Comparison of ENCODE assay signal across 10 cellular contexts in genomic region chr12:63814146-63814774, GRCh38. TPM values are rescaled to one million over a fixed set of nuclear protein-coding genes. Genes with fewer than 3 reads are reported as not detected.
DNase-seq lines count a peak whose midpoint lies in the region; ATAC-seq and TF ChIP-seq lines count a peak whose summit lies in the region.
"Had no signal": no experiment of that assay in that cellular context is flagged by ENCODE, and none has a peak within 500 bp of the region (broad histone marks: within the 10 kb centered on the region; RNA-seq: fewer than 3 reads in every experiment).

No MANE protein-coding gene starts in this region.

- H3K27ac ChIP-seq in MM.1S (ENCODE audit: low read length): peak overlapping the region; percentile 63

- H3K9me3 ChIP-seq in MM.1S (replicated peaks; ENCODE audit: insufficient read depth, low read length): no peaks in the 10 kb centered on the region

- TF ChIP-seq CTCF in MM.1S (IDR thresholded peaks at IDR 0.05; ENCODE audit: low read length): no peak

- H3K79me2 ChIP-seq in MM.1S (ENCODE audit: low read length): no peaks in the 10 kb centered on the region

- no peaks in the 10 kb centered on the region for H4K20me1 ChIP-seq in MM.1S (ENCODE audit: insufficient read depth, low read length)

- peak overlapping the region; percentile 57 for H3K4me2 ChIP-seq in MM.1S (ENCODE audit: low read depth, low read length)

- H3K36me3 Mint-ChIP-seq in activated CD8-positive, alpha-beta memory T cell treated with anti-CD3 and anti-CD28 coated beads, Interleukin-2, amount 10 ng/mL, durations not matched to agents 7 days and 5 days: peaks cover 9% of the 10 kb centered on the region

- DNase-seq in activated CD8-positive, alpha-beta memory T cell treated with anti-CD3 and anti-CD28 coated beads, Interleukin-2, amount 10 ng/mL, durations not matched to agents 7 days and 5 days: no peak
- no peak for DNase-seq in activated CD8-positive, alpha-beta memory T cell treated with anti-CD3 and anti-CD28 coated beads, Interleukin-2, amount 50 U/mL, for 4 hours
- DNase-seq in MM.1S (no peak), islet precursor cell (no peak)
- DNase-seq in stimulated activated naive CD8-positive, alpha-beta T cell treated with anti-CD3 and anti-CD28 coated beads, Interleukin-15, amount 100 ng/mL, for 72 hours: no peak
- DNase-seq in stimulated activated CD4-positive, alpha-beta T cell treated with anti-CD3 and anti-CD28 coated beads, Interleukin-4, amount 100 ng/mL, for 1 hour: no peak
- DNase-seq in activated CD4-positive, alpha-beta T cell treated with anti-CD3 and anti-CD28 coated beads for 1 hour: no peak
- DNase-seq: amniotic stem cell, T-helper 9 cell had no signal

- H2AFZ ChIP-seq in MM.1S (ENCODE audit: low read length): peak overlapping the region; percentile 41

- H3K4me3 ChIP-seq in MM.1S (ENCODE audit: low read length): peak overlapping the region; percentile 14; the same call in 1 of the 2 replicates

- H3K4me3 Mint-ChIP-seq in activated CD8-positive, alpha-beta memory T cell treated with anti-CD3 and anti-CD28 coated beads, Interleukin-2, amount 10 ng/mL, durations not matched to agents 7 days and 5 days: peak overlapping the region; percentile 45
- H3K4me3 Mint-ChIP-seq in stimulated activated naive CD8-positive, alpha-beta T cell treated with anti-CD3 and anti-CD28 coated beads, Interleukin-15, amount 100 ng/mL, for 72 hours: peak overlapping the region; percentile 49 to 66

- peak overlapping the region; percentile 11; the same call in 1 of the 2 replicates for H3K9ac ChIP-seq in MM.1S (ENCODE audit: low read length)

- H3K9me3 Mint-ChIP-seq in activated CD8-positive, alpha-beta memory T cell treated with anti-CD3 and anti-CD28 coated beads, Interleukin-2, amount 10 ng/mL, durations not matched to agents 7 days and 5 days (ENCODE audit: low read depth): peaks cover 3% of the 10 kb centered on the region
- no peaks in the 10 kb centered on the region for H3K9me3 Mint-ChIP-seq in stimulated activated naive CD8-positive, alpha-beta T cell treated with anti-CD3 and anti-CD28 coated beads, Interleukin-15, amount 100 ng/mL, for 72 hours

- ATAC-seq in activated CD8-positive, alpha-beta memory T cell treated with anti-CD3 and anti-CD28 coated beads, Interleukin-2, amount 10 ng/mL, durations not matched to agents 7 days and 5 days: peak; percentile 46
- peak; percentile 48 for ATAC-seq in HG02798 (IDR thresholded peaks at IDR 0.05; ENCODE audit: poor library complexity, unreplicated experiment)
- ATAC-seq in stimulated activated naive CD8-positive, alpha-beta T cell treated with anti-CD3 and anti-CD28 coated beads, Interleukin-15, amount 100 ng/mL, for 72 hours: peak; percentile 20

- no peaks in the 10 kb centered on the region for H3K27me3 Mint-ChIP-seq in activated CD8-positive, alpha-beta memory T cell treated with anti-CD3 and anti-CD28 coated beads, Interleukin-2, amount 10 ng/mL, durations not matched to agents 7 days and 5 days
- peaks cover 9% of the 10 kb centered on the region for H3K27me3 Mint-ChIP-seq in stimulated activated naive CD8-positive, alpha-beta T cell treated with anti-CD3 and anti-CD28 coated beads, Interleukin-15, amount 100 ng/mL, for 72 hours

- CTCF ChIA-PET in activated CD8-positive, alpha-beta memory T cell treated with anti-CD3 and anti-CD28 coated beads, Interleukin-2, amount 10 ng/mL, durations not matched to agents 7 days and 5 days (lab: Charles Lee): interaction anchor here (0.9 to 4.4 kb wide), 3 partner anchors 14 to 590 kb away, joined by 3 to 26 read pairs (median 4); partner anchors contain the start of genes SRGAP1 and XPOT

- peaks cover 20% of the 10 kb centered on the region for H3K4me1 ChIP-seq in MM.1S (ENCODE audit: low read length)

- peaks cover 35% of the 10 kb centered on the region for H3K4me1 Mint-ChIP-seq in activated CD8-positive, alpha-beta memory T cell treated with anti-CD3 and anti-CD28 coated beads, Interleukin-2, amount 10 ng/mL, durations not matched to agents 7 days and 5 days
- H3K4me1 Mint-ChIP-seq in stimulated activated naive CD8-positive, alpha-beta T cell treated with anti-CD3 and anti-CD28 coated beads, Interleukin-15, amount 100 ng/mL, for 72 hours: peaks cover 41% of the 10 kb centered on the region

- H3K36me3 ChIP-seq in MM.1S (replicated peaks; ENCODE audit: insufficient read depth, low read length): no peaks in the 10 kb centered on the region

- H3K9me2 ChIP-seq in MM.1S (replicated peaks; ENCODE audit: insufficient read depth, low read length): no peaks in the 10 kb centered on the region

- H3K27me3 ChIP-seq in MM.1S (replicated peaks; ENCODE audit: insufficient read depth, low read length): no peaks in the 10 kb centered on the region

- peaks cover 11% of the 10 kb centered on the region for H3F3A ChIP-seq in MM.1S (ENCODE audit: insufficient read depth, low read length)

- peak overlapping the region; percentile 82 for H3K27ac Mint-ChIP-seq in activated CD8-positive, alpha-beta memory T cell treated with anti-CD3 and anti-CD28 coated beads, Interleukin-2, amount 10 ng/mL, durations not matched to agents 7 days and 5 days
- no peak overlapping the region for H3K27ac Mint-ChIP-seq in stimulated activated naive CD8-positive, alpha-beta T cell treated with anti-CD3 and anti-CD28 coated beads, Interleukin-15, amount 100 ng/mL, for 72 hours

RNA-seq across cellular contexts. Expression of gene SRGAP1, which starts 30.2 kb away (rescaled TPM):
- under 1 TPM in 1 of 2 experiments, not detected in 1; 0.14 TPM for total RNA-seq in activated CD8-positive, alpha-beta memory T cell treated with anti-CD3 and anti-CD28 coated beads, Interleukin-2, amount 10 ng/mL, durations not matched to agents 7 days and 5 days

RNA-seq across cellular contexts. Expression of gene RXYLT1, which starts 34.6 kb away (rescaled TPM):
- total RNA-seq in activated CD8-positive, alpha-beta memory T cell treated with anti-CD3 and anti-CD28 coated beads, Interleukin-2, amount 10 ng/mL, durations not matched to agents 7 days and 5 days: 10 to 100 TPM; 13.2 to 19.0 TPM
